11 cellular contexts compared by ENCODE assay signal in genomic region chr9:113808391-113809191, GRCh38.
DNase-seq lines count a peak whose midpoint lies in the region; ATAC-seq, FAIRE-seq and TF ChIP-seq lines count a peak whose summit lies in the region.
"Had no signal": no experiment of that assay in that cellular context is flagged by ENCODE, and none has a peak within 500 bp of the region (broad histone marks: within the 10 kb centered on the region; RNA-seq: fewer than 3 reads in every experiment).

No MANE protein-coding gene starts in this region.

- no peaks in the 10 kb centered on the region for H3K9me3 ChIP-seq in keratinocyte (ENCODE audit: control insufficient read depth, low read depth, low read length)
- H3K9me3 ChIP-seq in aorta (ENCODE audit: control insufficient read depth, low read length), result no peaks in the 10 kb centered on the region
- H3K9me3 ChIP-seq in Caco-2, result no peaks in the 10 kb centered on the region
- H3K9me3 ChIP-seq: neutrophil had no signal

- ATAC-seq in aorta (ENCODE audit: low FRiP score), result peak; percentile 84
- ATAC-seq: Panc1 had no signal

- no peak overlapping the region for H3K4me3 Mint-ChIP-seq in activated CD4-positive, alpha-beta T cell treated with anti-CD3 and anti-CD28 coated beads, Interleukin-2, amount 10 ng/mL, durations not matched to agents 24 days and 14 days
- H3K4me3 Mint-ChIP-seq in Caco-2 (ENCODE audit: unreplicated experiment), result no peak overlapping the region

- H3K27ac Mint-ChIP-seq in activated CD4-positive, alpha-beta T cell treated with anti-CD3 and anti-CD28 coated beads, Interleukin-2, amount 10 ng/mL, durations not matched to agents 24 days and 14 days, result no peak overlapping the region
- H3K27ac Mint-ChIP-seq in Caco-2 (ENCODE audit: unreplicated experiment), result no peak overlapping the region

- CTCF ChIA-PET in Caco-2 (lab: Charles Lee), result no interaction called here

- BruUV-seq in Caco-2 (replicated peaks; lab: Mats Ljungman, UMichigan), result no TSS peak

- H3K9ac ChIP-seq in keratinocyte (ENCODE audit: control insufficient read depth, extremely low read depth, insufficient read depth, low read length), result no peak overlapping the region

- H3K27me3 Mint-ChIP-seq in activated CD4-positive, alpha-beta T cell treated with anti-CD3 and anti-CD28 coated beads, Interleukin-2, amount 10 ng/mL, durations not matched to agents 24 days and 14 days, result peaks cover 12% of the 10 kb centered on the region
- H3K27me3 Mint-ChIP-seq in Caco-2 (ENCODE audit: insufficient read depth, unreplicated experiment), result peaks cover 8% of the 10 kb centered on the region

- 54% methylated on average over 6 of the region's 6 CpGs for WGBS in aorta, 2 donors

- H3K4me1 ChIP-seq in keratinocyte (ENCODE audit: control insufficient read depth, extremely low read depth, insufficient read depth, low read length) (no peaks in the 10 kb centered on the region), aorta (ENCODE audit: control insufficient read depth in 1 of 2, insufficient read depth in 2 of 2, low read length in 2 of 2) (no peaks in the 10 kb centered on the region), Caco-2 (no peaks in the 10 kb centered on the region)

- peak; percentile 47 for DNase-seq in activated CD4-positive, alpha-beta T cell treated with anti-CD3 and anti-CD28 coated beads, Interleukin-2, amount 10 ng/mL, durations not matched to agents 24 days and 14 days
- no peak for DNase-seq in activated CD4-positive, alpha-beta T cell treated with anti-CD3 and anti-CD28 coated beads for 4 hours
- DNase-seq in brain microvascular endothelial cell (peak; percentile 65), keratinocyte (ENCODE audit: low read depth, low spot score) (peak; percentile 9), aorta (peak in 1 of 2 donors; percentile 70), NCI-H146 (lab: John Stamatoyannopoulos, UW) (no peak), Caco-2 (no peak), NCI-H1048 (lab: John Stamatoyannopoulos, UW) (no peak)
- DNase-seq: effector memory CD4-positive, alpha-beta T cell had no signal

- no peak overlapping the region for H3K4me2 ChIP-seq in keratinocyte (ENCODE audit: control insufficient read depth, extremely low read depth, insufficient read depth, low read depth, low read length)

- no peaks in the 10 kb centered on the region for H3K9me3 Mint-ChIP-seq in activated CD4-positive, alpha-beta T cell treated with anti-CD3 and anti-CD28 coated beads, Interleukin-2, amount 10 ng/mL, durations not matched to agents 24 days and 14 days
- no peaks in the 10 kb centered on the region for H3K9me3 Mint-ChIP-seq in Caco-2 (ENCODE audit: unreplicated experiment)

- H3K27ac ChIP-seq in brain microvascular endothelial cell, result no peak overlapping the region
- no peak overlapping the region for H3K27ac ChIP-seq in keratinocyte (ENCODE audit: control insufficient read depth, insufficient read depth, low read length)
- no peak overlapping the region for H3K27ac ChIP-seq in aorta (ENCODE audit: low read depth in 1 of 2, low read length in 2 of 2)
- H3K27ac ChIP-seq: neutrophil had no signal

- intact Hi-C loops in activated CD4-positive, alpha-beta T cell treated with anti-CD3 and anti-CD28 coated beads, Interleukin-2, amount 10 ng/mL, durations not matched to agents 24 days and 14 days (cut with micrococcal nuclease), result loop anchor here (10.0 kb wide), 1 partner anchor 486 kb away; no protein-coding TSS in a partner anchor
- intact Hi-C loops in aorta (cut with DNase I) (loop anchor here in 1 of 2 donors (5.0 kb wide), 2 partner anchors 154 to 224 kb away; no protein-coding TSS in a partner anchor), Caco-2 (cut with micrococcal nuclease; ENCODE audit: unreplicated experiment) (loop anchor here (5.0 kb wide), 3 partner anchors 126 to 239 kb away; no protein-coding TSS in a partner anchor)

- H3K36me3 ChIP-seq in brain microvascular endothelial cell (replicated peaks) (no peaks in the 10 kb centered on the region), keratinocyte (ENCODE audit: control insufficient read depth in 2 of 2, extremely low read depth in 1 of 2, insufficient read depth in 2 of 2, low read length in 2 of 2) (no peaks in the 10 kb centered on the region), aorta (ENCODE audit: control insufficient read depth in 1 of 2, insufficient read depth in 2 of 2, low read length in 1 of 2) (no peaks in the 10 kb centered on the region), Caco-2 (ENCODE audit: control insufficient read depth, insufficient read depth, low read length) (no peaks in the 10 kb centered on the region)
- H3K36me3 ChIP-seq: neutrophil had no signal

- in situ Hi-C loops in brain microvascular endothelial cell (cut with HindIII; ENCODE audit: low pct_ligation_motif_present, low sequenced_read_pairs), result no loop called here

- no peaks in the 10 kb centered on the region for H3K9me1 ChIP-seq in keratinocyte (ENCODE audit: control insufficient read depth, extremely low read depth, insufficient read depth, low read length)

- dilution Hi-C loops in keratinocyte (cut with MboI; ENCODE audit: extremely low pct_ligation_motif_present, low sequenced_read_pairs), result no loop called here

- no peak overlapping the region for H3K4me3 ChIP-seq in brain microvascular endothelial cell (ENCODE audit: low read depth, low read length)
- H3K4me3 ChIP-seq in keratinocyte (ENCODE audit: control insufficient read depth in 2 of 3, extremely low read depth in 1 of 3, insufficient read depth in 2 of 3, low read depth in 1 of 3, low read length in 3 of 3), result no peak overlapping the region
- no peak overlapping the region for H3K4me3 ChIP-seq in aorta (ENCODE audit: low read length in 2 of 2)
- no peak overlapping the region for H3K4me3 ChIP-seq in Caco-2 (ENCODE audit: low read depth, low read length)

- peak; percentile 36 for FAIRE-seq in keratinocyte (lab: Jason Lieb, UNC)

- no peaks in the 10 kb centered on the region for H3K4me1 Mint-ChIP-seq in activated CD4-positive, alpha-beta T cell treated with anti-CD3 and anti-CD28 coated beads, Interleukin-2, amount 10 ng/mL, durations not matched to agents 24 days and 14 days
- H3K4me1 Mint-ChIP-seq in Caco-2 (ENCODE audit: low read depth, unreplicated experiment), result no peaks in the 10 kb centered on the region

- TF ChIP-seq CTCF in brain microvascular endothelial cell (IDR thresholded peaks at IDR 0.05; ENCODE audit: low read depth, low read length, missing control alignments) (no peak), keratinocyte (optimal IDR thresholded peaks at IDR 0.05 in 1 of 3, IDR thresholded peaks at IDR 0.05 in 1 of 3, conservative IDR thresholded peaks at IDR 0.05 in 1 of 3; ENCODE audit: extremely low read depth in 1 of 3, insufficient read depth in 2 of 3, low read length in 3 of 3) (no peak), Caco-2 (IDR thresholded peaks at IDR 0.05; ENCODE audit: insufficient read depth in 1 of 2, low read depth in 1 of 2, low read length in 1 of 2, severe bottlenecking in 1 of 2, unreplicated experiment in 1 of 2) (no peak)

- H3K79me2 ChIP-seq in keratinocyte (ENCODE audit: control insufficient read depth, insufficient read depth, low read length), result no peaks in the 10 kb centered on the region

- H3K27me3 ChIP-seq in brain microvascular endothelial cell (replicated peaks), result no peaks in the 10 kb centered on the region
- H3K27me3 ChIP-seq in keratinocyte (ENCODE audit: control insufficient read depth, extremely low read depth, insufficient read depth, low read length), result peaks cover 8% of the 10 kb centered on the region
- H3K27me3 ChIP-seq in aorta (ENCODE audit: control insufficient read depth in 1 of 2, insufficient read depth in 2 of 2, low read length in 1 of 2), result no peaks in the 10 kb centered on the region
- no peaks in the 10 kb centered on the region; the same call in 1 of the 2 replicates for H3K27me3 ChIP-seq in Caco-2 (replicated peaks; ENCODE audit: control insufficient read depth, insufficient read depth, low read length)

- H2AFZ ChIP-seq in keratinocyte (ENCODE audit: control insufficient read depth, low read length), result no peak overlapping the region

- no peaks in the 10 kb centered on the region for H4K20me1 ChIP-seq in keratinocyte (ENCODE audit: control insufficient read depth, extremely low read depth, insufficient read depth, low read length)

- POLR2A ChIA-PET in Caco-2 (lab: Charles Lee), result no interaction called here

- no peaks in the 10 kb centered on the region for H3K36me3 Mint-ChIP-seq in activated CD4-positive, alpha-beta T cell treated with anti-CD3 and anti-CD28 coated beads, Interleukin-2, amount 10 ng/mL, durations not matched to agents 24 days and 14 days (ENCODE audit: low read depth)
- no peaks in the 10 kb centered on the region for H3K36me3 Mint-ChIP-seq in Caco-2 (ENCODE audit: insufficient read depth, unreplicated experiment)

Comparison
In these comparisons a context has a peak if more than half of its experiments do, and no peak if none do; other contexts are left out.
1. DNase-seq: peak in activated CD4-positive, alpha-beta T cell treated with anti-CD3 and anti-CD28 coated beads, Interleukin-2, amount 10 ng/mL, durations not matched to agents 24 days and 14 days (single experiment), brain microvascular endothelial cell (single experiment) and keratinocyte (single experiment); none in activated CD4-positive, alpha-beta T cell treated with anti-CD3 and anti-CD28 coated beads for 4 hours (0 of 2), NCI-H146 (single experiment), Caco-2 (0 of 2) and NCI-H1048 (single experiment).